14 cellular contexts compared by ENCODE assay signal in the genomic region with DNA sequence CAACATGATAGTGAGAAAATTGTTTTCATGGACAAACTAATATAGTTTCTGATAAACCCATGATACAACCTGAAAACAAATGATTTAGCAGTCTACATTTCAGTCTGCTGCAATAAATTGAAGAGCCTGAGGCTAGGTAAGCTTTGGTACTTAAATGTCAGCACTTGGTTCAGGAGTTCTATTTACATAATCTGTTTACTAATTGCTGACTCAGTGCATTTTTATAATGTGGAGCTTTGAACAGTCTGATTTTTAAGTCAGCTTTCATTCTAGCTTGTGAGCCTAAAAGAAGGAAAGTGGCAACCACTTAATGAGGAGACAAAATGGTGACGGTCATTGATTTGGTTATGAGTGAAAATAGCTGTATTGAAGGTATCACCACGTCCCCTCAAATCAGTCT.
"Had no signal": no experiment of that assay in that cellular context is flagged by ENCODE, and none has a peak within 500 bp of the region (broad histone marks: within the 10 kb centered on the region; RNA-seq: fewer than 3 reads in every experiment).

No MANE protein-coding gene starts in this region.

- H3K27ac ChIP-seq: adrenal gland, heart left ventricle, suprapubic skin, upper lobe of left lung had no signal

- H3K27me3 ChIP-seq: adrenal gland, heart left ventricle, suprapubic skin, upper lobe of left lung had no signal

- H3K36me3 ChIP-seq: adrenal gland, heart left ventricle, suprapubic skin, upper lobe of left lung had no signal

- DNase-seq: activated naive CD4-positive, alpha-beta T cell treated with anti-CD3 and anti-CD28 coated beads, Interleukin-2, amount 50 U/mL, for 16 hours; adrenal gland; caudate nucleus; cortex of kidney; effector CD8-positive, alpha-beta T cell; heart left ventricle; islet precursor cell; left ventricle myocardium superior; stimulated activated CD4-positive, alpha-beta T cell treated with anti-CD3 and anti-CD28 coated beads, Interleukin-4, amount 100 ng/mL, for 1 hour; stimulated activated CD8-positive, alpha-beta memory T cell treated with anti-CD3 and anti-CD28 coated beads, Interleukin-4, amount 100 ng/mL, for 48 hours; stimulated activated naive CD8-positive, alpha-beta T cell treated with anti-CD3 and anti-CD28 coated beads, Interleukin-15, Interleukin-2, amounts not matched to agents 100 U/mL and 50 U/mL, for 24 hours; upper lobe of left lung had no signal

- H3K4me3 ChIP-seq: adrenal gland, heart left ventricle, suprapubic skin, upper lobe of left lung had no signal

- ATAC-seq: activated CD4-positive, CD25-positive, alpha-beta regulatory T cell treated with anti-CD3 and anti-CD28 coated beads, Interleukin-2, amount 50 U/mL, for 24 hours; heart left ventricle; left ventricle myocardium superior; stimulated activated naive CD8-positive, alpha-beta T cell treated with anti-CD3 and anti-CD28 coated beads, Interleukin-15, Interleukin-2, amounts not matched to agents 100 U/mL and 50 U/mL, for 24 hours had no signal

- H3K9me3 ChIP-seq: adrenal gland, heart left ventricle, suprapubic skin, upper lobe of left lung had no signal

- H3K4me1 ChIP-seq: adrenal gland, heart left ventricle, suprapubic skin, upper lobe of left lung had no signal
